In the genomic region with DNA sequence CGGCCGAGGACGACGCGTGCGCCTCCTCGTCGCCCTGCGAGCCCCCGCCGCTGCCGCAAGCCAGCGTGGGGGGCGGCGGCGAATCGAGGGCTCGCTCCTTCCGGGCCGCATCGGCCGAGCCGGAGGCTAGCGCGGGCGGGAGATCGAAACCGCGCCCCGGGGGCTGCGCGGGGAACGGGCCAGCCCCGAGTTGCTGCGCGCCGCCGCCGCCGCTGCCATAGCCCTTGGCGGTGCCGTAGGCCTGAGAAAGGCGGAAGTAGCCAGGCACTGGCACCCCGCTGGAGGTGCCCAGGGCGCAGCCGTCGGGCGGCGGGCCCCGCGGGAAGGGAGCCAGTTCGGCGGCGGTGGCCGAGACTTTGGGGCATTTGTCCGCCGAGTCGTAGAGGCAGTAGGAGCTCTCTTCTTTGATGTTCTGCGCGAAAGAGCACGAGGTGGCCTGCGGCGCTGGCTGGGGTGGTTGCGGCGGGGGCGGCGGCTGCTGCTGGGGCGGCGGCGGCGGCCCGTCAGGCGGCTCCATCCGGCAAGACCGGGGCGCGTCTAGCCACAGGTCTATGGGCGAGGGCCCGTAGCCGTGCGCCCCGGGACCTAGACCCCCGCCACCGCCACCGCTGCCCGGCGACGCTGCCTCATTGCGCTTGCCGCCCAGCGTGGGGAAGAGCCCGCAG, we compare ENCODE assay signal across 1 cellular context.
TF ChIP-seq lines count a peak whose summit lies in the region.

No MANE protein-coding gene starts in this region.

TF ChIP-seq in endothelial cell of umbilical vein, 7 proteins besides CTCF, POLR2A, EP300 and RAD21:
- TF ChIP-seq GATA2 (IDR thresholded peaks at IDR 0.05; ENCODE audit: insufficient read depth, insufficient read length, low read depth, low read length) (no peak), FOS (IDR thresholded peaks at IDR 0.05; ENCODE audit: borderline replicate concordance, insufficient read depth, low read length) (no peak), MYC (IDR thresholded peaks at IDR 0.05; ENCODE audit: low read depth, low read length) (no peak), EZH2 (IDR thresholded peaks at IDR 0.05; ENCODE audit: borderline replicate concordance, low read depth, low read length, severe bottlenecking) (no peak), MAX (IDR thresholded peaks at IDR 0.05; ENCODE audit: insufficient read depth, insufficient read length) (no peak), JUN (IDR thresholded peaks at IDR 0.05; ENCODE audit: borderline replicate concordance, insufficient read depth, insufficient read length, low read depth) (no peak), POLR2AphosphoS5 (IDR thresholded peaks at IDR 0.05; ENCODE audit: insufficient read depth, low read depth, low read length) (no peak)
